In the genomic region with DNA sequence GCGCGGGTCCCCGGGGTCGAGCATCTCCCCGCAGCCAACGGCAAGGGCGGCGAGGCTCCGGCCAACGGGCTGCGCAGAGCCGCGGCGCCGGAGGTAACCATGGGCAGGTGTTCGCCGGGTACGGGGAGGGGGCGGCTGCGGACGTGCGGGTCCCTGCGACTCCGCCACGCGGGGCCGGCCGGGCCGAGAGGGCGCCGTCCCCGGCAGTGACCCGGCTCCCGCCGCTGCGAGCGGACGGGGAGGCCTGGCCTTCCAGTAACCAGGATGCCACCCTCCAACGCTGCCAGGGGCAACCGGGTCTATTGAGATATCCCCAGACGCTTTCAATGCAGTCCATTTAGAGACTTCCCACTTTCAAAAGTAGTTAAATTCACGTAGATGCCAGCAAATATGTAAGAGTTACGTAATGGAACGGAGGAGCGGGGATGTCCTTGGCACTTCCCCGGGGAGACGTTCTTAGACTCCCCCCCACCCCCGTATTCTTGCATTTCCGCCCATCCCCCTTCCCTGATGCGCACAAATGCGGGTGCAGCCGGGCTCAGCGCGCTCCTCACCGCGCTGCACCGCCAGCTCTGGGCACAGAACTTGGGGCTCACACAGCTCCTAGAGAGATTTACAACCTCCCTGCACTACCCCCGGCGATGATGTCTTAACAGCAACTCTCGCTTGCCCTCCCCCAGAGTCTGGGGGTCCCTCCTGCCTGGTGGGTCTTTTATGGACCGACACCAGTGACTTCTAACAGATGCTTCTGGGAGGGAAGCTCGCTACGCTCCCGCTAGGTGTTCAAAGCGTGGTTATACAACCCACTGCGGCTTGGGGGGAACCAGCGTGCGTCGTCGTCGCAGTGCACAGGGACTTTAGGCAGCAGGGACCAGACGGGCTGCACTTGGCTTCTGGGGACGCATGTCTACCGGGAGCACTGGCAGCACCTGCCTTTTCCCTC, we compare ENCODE assay signal across 8 cellular contexts. TPM values are rescaled to one million over a fixed set of nuclear protein-coding genes. Genes with fewer than 3 reads are reported as not detected.
DNase-seq lines count a peak whose midpoint lies in the region; ATAC-seq and TF ChIP-seq lines count a peak whose summit lies in the region.

No MANE protein-coding gene starts in this region.

- H3K27me3 ChIP-seq in Caco-2 (replicated peaks; ENCODE audit: control insufficient read depth, insufficient read depth, low read length) (peaks cover 5% of the 10 kb centered on the region; the same call in 1 of the 2 replicates), PC-3 (ENCODE audit: low read length) (peaks cover 70% of the 10 kb centered on the region)

- peaks cover 29% of the 10 kb centered on the region for H3K27me3 Mint-ChIP-seq in Caco-2 (ENCODE audit: insufficient read depth, unreplicated experiment)
- H3K27me3 Mint-ChIP-seq in activated naive CD8-positive, alpha-beta T cell treated with anti-CD3 and anti-CD28 coated beads for 36 hours, result peaks cover 82% of the 10 kb centered on the region

- H3K4me1 Mint-ChIP-seq in Caco-2 (ENCODE audit: low read depth, unreplicated experiment), result peaks cover 12% of the 10 kb centered on the region
- H3K4me1 Mint-ChIP-seq in activated naive CD8-positive, alpha-beta T cell treated with anti-CD3 and anti-CD28 coated beads for 36 hours, result peaks cover 32% of the 10 kb centered on the region

- peak in 1 of 2 experiments; percentile 15 for DNase-seq in Caco-2
- DNase-seq in NCI-H2171 treated with DMSO at 0.1 percent for 48 hours (lab: John Stamatoyannopoulos, UW), result peak; percentile 71
- peak; percentile 18 for DNase-seq in activated naive CD8-positive, alpha-beta T cell treated with anti-CD3 and anti-CD28 coated beads for 36 hours
- DNase-seq in stimulated activated CD4-positive, alpha-beta T cell treated with anti-CD3 and anti-CD28 coated beads, Interleukin-12 subunit alpha, Interleukin-12 subunit beta, amount 100 ng/mL, for 4 hours, result peak; percentile 20
- DNase-seq in PC-3, result no peak
- no peak for DNase-seq in NCI-H226

- H3F3A ChIP-seq in PC-3 (ENCODE audit: low read length, unreplicated experiment), result no peaks in the 10 kb centered on the region

- H3K4me3 Mint-ChIP-seq in Caco-2 (ENCODE audit: unreplicated experiment), result peak overlapping the region; percentile 84
- H3K4me3 Mint-ChIP-seq in activated naive CD8-positive, alpha-beta T cell treated with anti-CD3 and anti-CD28 coated beads for 36 hours, result peak overlapping the region; percentile 83

- no peaks in the 10 kb centered on the region for H3K79me2 ChIP-seq in PC-3 (ENCODE audit: low read length)

- H2AFZ ChIP-seq in PC-3 (ENCODE audit: low read length), result no peak overlapping the region

- no peak overlapping the region for H3K9ac ChIP-seq in PC-3 (ENCODE audit: low read length)

- no peak overlapping the region for H3K27ac ChIP-seq in PC-3 (ENCODE audit: low read length)

- intact Hi-C loops in Caco-2 (cut with micrococcal nuclease; ENCODE audit: unreplicated experiment), result loop anchor here (2.0 kb wide), 1 partner anchor 106 kb away; no protein-coding TSS in a partner anchor
- intact Hi-C loops in PC-3 (cut with micrococcal nuclease), result no loop called here

- no peaks in the 10 kb centered on the region for H3K9me2 ChIP-seq in PC-3 (replicated peaks; ENCODE audit: low read length)

- H3K9me3 ChIP-seq in Caco-2 (no peaks in the 10 kb centered on the region), PC-3 (ENCODE audit: low read length) (no peaks in the 10 kb centered on the region)

- POLR2A ChIA-PET in Caco-2 (lab: Charles Lee), result no interaction called here
- POLR2A ChIA-PET in PC-3 (lab: Charles Lee; ENCODE audit: unreplicated experiment), result no interaction called here

- H4K20me1 ChIP-seq in PC-3 (ENCODE audit: low read length), result no peaks in the 10 kb centered on the region

- H3K36me3 Mint-ChIP-seq in Caco-2 (ENCODE audit: insufficient read depth, unreplicated experiment), result no peaks in the 10 kb centered on the region
- peaks cover 9% of the 10 kb centered on the region for H3K36me3 Mint-ChIP-seq in activated naive CD8-positive, alpha-beta T cell treated with anti-CD3 and anti-CD28 coated beads for 36 hours

- H3K4me1 ChIP-seq in Caco-2 (peaks cover 3% of the 10 kb centered on the region; the same call in 1 of the 2 replicates), PC-3 (ENCODE audit: insufficient read depth, low read length) (no peaks in the 10 kb centered on the region)

- TF ChIP-seq CTCF in Caco-2 (IDR thresholded peaks at IDR 0.05; ENCODE audit: insufficient read depth in 1 of 2, low read depth in 1 of 2, low read length in 1 of 2, severe bottlenecking in 1 of 2, unreplicated experiment in 1 of 2) (no peak), PC-3 (conservative IDR thresholded peaks at IDR 0.05; ENCODE audit: low read depth, low read length) (no peak)

- H3K9me3 Mint-ChIP-seq in Caco-2 (ENCODE audit: unreplicated experiment), result no peaks in the 10 kb centered on the region
- peaks cover 9% of the 10 kb centered on the region for H3K9me3 Mint-ChIP-seq in activated naive CD8-positive, alpha-beta T cell treated with anti-CD3 and anti-CD28 coated beads for 36 hours

- CTCF ChIA-PET in Caco-2 (lab: Charles Lee) (no interaction called here), PC-3 (lab: Charles Lee) (no interaction called here)

- H3K36me3 ChIP-seq in Caco-2 (ENCODE audit: control insufficient read depth, insufficient read depth, low read length) (no peaks in the 10 kb centered on the region), PC-3 (ENCODE audit: low read depth, low read length) (no peaks in the 10 kb centered on the region)

- H3K4me2 ChIP-seq in PC-3 (ENCODE audit: low read length), result no peak overlapping the region

- peak; percentile 12 for ATAC-seq in GM21423 (IDR thresholded peaks at IDR 0.05; ENCODE audit: unreplicated experiment)
- ATAC-seq in PC-3, result no peak

- no peak overlapping the region for H3K27ac Mint-ChIP-seq in Caco-2 (ENCODE audit: unreplicated experiment)
- H3K27ac Mint-ChIP-seq in activated naive CD8-positive, alpha-beta T cell treated with anti-CD3 and anti-CD28 coated beads for 36 hours, result peak overlapping the region; percentile 72

- H3K4me3 ChIP-seq in Caco-2 (ENCODE audit: low read depth, low read length) (peak overlapping the region; percentile 41), iPS-11a (ENCODE audit: low read depth, low read length) (peak overlapping the region; percentile 35), PC-3 (ENCODE audit: low read length) (no peak overlapping the region)

- BruUV-seq in Caco-2 (replicated peaks; lab: Mats Ljungman, UMichigan) (no TSS peak), PC-3 (replicated peaks; lab: Mats Ljungman, UMichigan) (no TSS peak)

RNA-seq across cellular contexts. Expression of a gene that starts 0.7 kb away (rescaled TPM):
- total RNA-seq in Caco-2 (2022) (not detected in 2 replicates), PC-3 (2014; rRNA removed) (not detected in 2 replicates)
- total RNA-seq in activated naive CD8-positive, alpha-beta T cell treated with anti-CD3 and anti-CD28 coated beads for 36 hours, result 1 to 10 TPM; 2.7 to 3.1 TPM

Comparison
In these comparisons a context has a peak if more than half of its experiments do, and no peak if none do; other contexts are left out.
1. DNase-seq: peak in NCI-H2171 treated with DMSO at 0.1 percent for 48 hours (single experiment), activated naive CD8-positive, alpha-beta T cell treated with anti-CD3 and anti-CD28 coated beads for 36 hours (single experiment) and stimulated activated CD4-positive, alpha-beta T cell treated with anti-CD3 and anti-CD28 coated beads, Interleukin-12 subunit alpha, Interleukin-12 subunit beta, amount 100 ng/mL, for 4 hours (single experiment); none in PC-3 (single experiment) and NCI-H226 (single experiment).